10 cellular contexts compared by ENCODE assay signal in the genomic region with DNA sequence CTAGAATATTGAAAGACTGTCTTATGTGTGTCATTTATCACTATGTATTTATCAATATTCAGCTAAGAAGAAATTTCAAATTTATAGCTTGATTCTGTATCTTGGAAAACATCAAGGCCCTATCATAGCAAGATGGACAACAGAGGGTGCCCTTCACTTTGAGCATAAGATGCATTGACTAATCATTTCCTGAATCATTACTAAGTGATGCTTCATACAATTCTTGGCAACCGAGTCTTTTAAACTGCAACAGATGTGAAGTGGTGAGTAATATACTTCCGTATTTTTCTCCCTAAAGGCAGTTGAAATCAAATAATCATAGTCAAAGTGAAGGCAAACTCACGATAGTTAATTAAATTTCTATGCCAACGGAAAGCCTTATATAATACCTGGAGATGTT.
DNase-seq lines count a peak whose midpoint lies in the region; ATAC-seq lines count a peak whose summit lies in the region.
"Had no signal": no experiment of that assay in that cellular context is flagged by ENCODE, and none has a peak within 500 bp of the region (broad histone marks: within the 10 kb centered on the region; RNA-seq: fewer than 3 reads in every experiment).

No MANE protein-coding gene starts in this region.

- H3K79me2 ChIP-seq in ACC112 (ENCODE audit: control insufficient read depth, insufficient read depth, low read length, unreplicated experiment): no peaks in the 10 kb centered on the region
- no peaks in the 10 kb centered on the region for H3K79me2 ChIP-seq in Karpas-422 (ENCODE audit: low read length)

- H3K27me3 ChIP-seq in ACC112 (ENCODE audit: insufficient read depth, low read length) (no peaks in the 10 kb centered on the region), Karpas-422 (ENCODE audit: low read length) (no peaks in the 10 kb centered on the region)

- H2AFZ ChIP-seq in ACC112 (ENCODE audit: low read length, unreplicated experiment): peak overlapping the region; percentile 90
- H2AFZ ChIP-seq in Karpas-422 (ENCODE audit: low read length): no peak overlapping the region

- no peaks in the 10 kb centered on the region for H3K9me3 ChIP-seq in Karpas-422 (ENCODE audit: low read length)

- H3K9ac ChIP-seq in Karpas-422 (ENCODE audit: low read length): no peak overlapping the region

- ATAC-seq in HG03045 (IDR thresholded peaks at IDR 0.05; ENCODE audit: unreplicated experiment): no peak

- peaks cover 34% of the 10 kb centered on the region for H3K4me1 ChIP-seq in ACC112 (ENCODE audit: control insufficient read depth, insufficient read depth, low read length, unreplicated experiment)
- peaks cover 14% of the 10 kb centered on the region for H3K4me1 ChIP-seq in Karpas-422 (ENCODE audit: low read length)

- no peaks in the 10 kb centered on the region for H4K20me1 ChIP-seq in Karpas-422 (ENCODE audit: insufficient read depth, low read depth, low read length)

- H3K4me3 ChIP-seq in ACC112 (ENCODE audit: low read depth, low read length): peak overlapping the region; percentile 65
- H3K4me3 ChIP-seq in Karpas-422 (ENCODE audit: low read length): no peak overlapping the region

- H3K36me3 ChIP-seq in ACC112 (ENCODE audit: insufficient read depth, low read length) (no peaks in the 10 kb centered on the region), Karpas-422 (ENCODE audit: insufficient read depth, low read length) (no peaks in the 10 kb centered on the region)

- H3K27ac ChIP-seq in ACC112 (ENCODE audit: low read depth, low read length): peak overlapping the region; percentile 93
- H3K27ac ChIP-seq in Karpas-422 (ENCODE audit: low read length): no peak overlapping the region

- H3K9me2 ChIP-seq in Karpas-422 (replicated peaks; ENCODE audit: insufficient read depth, low read length): no peaks in the 10 kb centered on the region

- peak; percentile 59 for DNase-seq in Karpas-422
- peak; percentile 90 for DNase-seq in amniotic epithelial cell (ENCODE audit: low read depth)
- peak; percentile 29 for DNase-seq in inferior parietal cortex (ENCODE audit: extremely low spot score)
- DNase-seq in DMS114 treated with DMSO at 0.1 percent for 48 hours (lab: John Stamatoyannopoulos, UW; ENCODE audit: unreplicated experiment): no peak
- no peak for DNase-seq in NCI-H146 (lab: John Stamatoyannopoulos, UW)
- no peak for DNase-seq in KG1 (lab: John Stamatoyannopoulos, UW)
- DNase-seq: activated CD4-positive, alpha-beta T cell treated with anti-CD3 and anti-CD28 coated beads, Interleukin-2, amount 50 U/mL, for 4 hours; NCI-H345 had no signal

- no peak overlapping the region for H3K4me2 ChIP-seq in Karpas-422 (ENCODE audit: low read depth, low read length, poor library complexity, severe bottlenecking)

Comparison
In these comparisons a context has a peak if more than half of its experiments do, and no peak if none do; other contexts are left out.
1. DNase-seq: peak in Karpas-422 (single experiment), amniotic epithelial cell (single experiment) and inferior parietal cortex (single experiment); none in DMS114 treated with DMSO at 0.1 percent for 48 hours (single experiment), NCI-H146 (single experiment) and KG1 (single experiment).